In the genomic region with DNA sequence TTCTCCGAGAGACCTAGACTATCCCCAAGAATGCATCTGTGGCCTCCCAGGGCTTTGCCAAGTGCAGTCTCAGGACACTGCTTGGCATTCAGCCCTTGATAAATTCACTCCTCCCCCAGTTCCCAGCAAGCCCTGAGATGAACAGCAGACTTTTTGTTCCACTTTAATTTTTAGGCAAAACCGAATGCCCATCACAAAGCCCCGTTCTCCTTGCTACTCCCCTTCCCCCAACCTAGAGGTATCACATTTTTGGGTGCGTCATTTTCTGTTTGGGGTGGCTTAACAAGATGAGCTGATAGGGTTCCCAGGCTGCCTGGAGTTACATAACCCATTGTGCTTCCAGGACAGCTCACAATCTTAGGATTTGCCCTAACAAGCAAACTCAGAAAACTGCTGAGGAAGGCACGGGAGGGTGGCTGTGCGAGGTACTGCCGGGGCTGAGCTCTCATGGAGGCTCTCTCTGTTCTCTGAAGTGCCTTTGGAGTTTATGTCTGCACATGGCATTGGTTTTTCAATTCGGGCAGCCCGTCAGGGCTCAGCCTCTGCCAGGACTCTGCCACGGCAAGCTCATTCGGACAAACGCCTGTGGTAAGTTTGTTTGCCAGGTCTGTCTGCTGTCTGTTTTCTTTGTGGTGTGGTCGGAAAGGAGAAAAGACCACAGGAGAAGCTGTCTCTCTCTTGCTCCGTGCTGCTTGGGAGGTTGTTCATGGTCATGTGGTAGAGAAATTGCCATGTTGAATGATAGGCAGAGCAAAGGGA, we compare ENCODE assay signal across 8 cellular contexts. TPM values are rescaled to one million over a fixed set of nuclear protein-coding genes. Genes with fewer than 3 reads are reported as not detected.
DNase-seq lines count a peak whose midpoint lies in the region; ATAC-seq and TF ChIP-seq lines count a peak whose summit lies in the region.

Gene TRAK1, plus strand, starts transcription at position 385 of the 759 bp plus-strand sequence. Its CDS starts 113 bp downstream, at position 498.

- H3K27me3 Mint-ChIP-seq in CD4-positive, alpha-beta memory T cell, result no peaks in the 10 kb centered on the region
- H3K27me3 Mint-ChIP-seq in activated CD4-positive, alpha-beta memory T cell treated with anti-CD3 and anti-CD28 coated beads for 36 hours, result no peaks in the 10 kb centered on the region

- TF ChIP-seq CTCF in gastroesophageal sphincter (IDR thresholded peaks at IDR 0.05), result no peak

- no peak within 1 kb of the TSS for H3K14ac ChIP-seq in trophoblast cell (ENCODE audit: low read length)

- H3K4me1 Mint-ChIP-seq in CD4-positive, alpha-beta memory T cell, result peaks cover 19 to 42% (median 20%) of the 10 kb centered on the region in 4 donors
- H3K4me1 Mint-ChIP-seq in activated CD4-positive, alpha-beta memory T cell treated with anti-CD3 and anti-CD28 coated beads for 36 hours (ENCODE audit: low read depth), result peaks cover 51% of the 10 kb centered on the region

- peaks cover 0 to 2% (median 0%) of the 10 kb centered on the region in 8 donors for H3K9me3 Mint-ChIP-seq in CD4-positive, alpha-beta memory T cell
- no peaks in the 10 kb centered on the region for H3K9me3 Mint-ChIP-seq in activated CD4-positive, alpha-beta memory T cell treated with anti-CD3 and anti-CD28 coated beads for 36 hours

- no peak within 1 kb of the TSS for H3K9ac ChIP-seq in trophoblast cell (ENCODE audit: low read length)

- no peak within 1 kb of the TSS for H3K4me3 ChIP-seq in CD4-positive, alpha-beta memory T cell (ENCODE audit: low read length in 2 of 2)
- peak within 1 kb of the TSS; percentile 12 to 36 for H3K4me3 ChIP-seq in gastroesophageal sphincter
- no peak within 1 kb of the TSS for H3K4me3 ChIP-seq in trophoblast cell (ENCODE audit: low read depth, low read length)

- peak; percentile 79 for ATAC-seq in gastroesophageal sphincter
- ATAC-seq in HG03469 (IDR thresholded peaks at IDR 0.05; ENCODE audit: unreplicated experiment), result no peak
- no peak for ATAC-seq in HG03442 (IDR thresholded peaks at IDR 0.05; ENCODE audit: unreplicated experiment)
- ATAC-seq in HG03045 (IDR thresholded peaks at IDR 0.05; ENCODE audit: unreplicated experiment), result no peak
- ATAC-seq in HG02623 (IDR thresholded peaks at IDR 0.05; ENCODE audit: unreplicated experiment), result no peak

- POLR2A ChIA-PET in CD4-positive, alpha-beta memory T cell (lab: Charles Lee; ENCODE audit: partially characterized antibody), result interaction anchor here (1.3 to 1.8 kb wide), 2 partner anchors 9 to 10 kb away, joined by 4 to 10 read pairs; no protein-coding TSS in a partner anchor
- POLR2A ChIA-PET in activated CD4-positive, alpha-beta memory T cell treated with anti-CD3 and anti-CD28 coated beads for 36 hours (lab: Charles Lee), result interaction anchor here (0.7 to 1.0 kb wide), 2 partner anchors 11 to 71 kb away, joined by 3 read pairs; no protein-coding TSS in a partner anchor

- CTCF ChIA-PET in CD4-positive, alpha-beta memory T cell (lab: Charles Lee; ENCODE audit: partially characterized antibody), result interaction anchor here (9.0 kb wide), 1 partner anchor 8 kb away, joined by 74 read pairs; no protein-coding TSS in a partner anchor
- CTCF ChIA-PET in activated CD4-positive, alpha-beta memory T cell treated with anti-CD3 and anti-CD28 coated beads for 36 hours (lab: Charles Lee), result interaction anchor here (1.2 kb wide), 2 partner anchors 8 to 9 kb away, joined by 4 to 5 read pairs; no protein-coding TSS in a partner anchor

- peak within 1 kb of the TSS; percentile 14 for H2BK120ac ChIP-seq in trophoblast cell (ENCODE audit: insufficient read depth, low read length, poor library complexity)

- no peak within 1 kb of the TSS for H2AFZ ChIP-seq in trophoblast cell (ENCODE audit: insufficient read depth, low read length, poor library complexity)

- no peak for TF ChIP-seq POLR2A in gastroesophageal sphincter (IDR thresholded peaks at IDR 0.05)

- H3K79me1 ChIP-seq in trophoblast cell (ENCODE audit: low read length), result peaks cover 4% of the 10 kb centered on the region

- peaks cover 7% of the 10 kb centered on the region for H3K4me1 ChIP-seq in CD4-positive, alpha-beta memory T cell (ENCODE audit: insufficient read depth, low read length)
- peaks cover 0 to 70% (median 3%) of the 10 kb centered on the region in 3 donors for H3K4me1 ChIP-seq in gastroesophageal sphincter
- peaks cover 0 to 16% of the 10 kb centered on the region in 2 experiments for H3K4me1 ChIP-seq in trophoblast cell (ENCODE audit: control insufficient read depth in 1 of 2, insufficient read depth in 2 of 2, low read length in 2 of 2)

- H3K4me3 Mint-ChIP-seq in CD4-positive, alpha-beta memory T cell, result peak within 1 kb of the TSS; percentile 1 to 76 (median 42)
- no peak within 1 kb of the TSS for H3K4me3 Mint-ChIP-seq in activated CD4-positive, alpha-beta memory T cell treated with anti-CD3 and anti-CD28 coated beads for 36 hours

- DNase-seq in CD4-positive, alpha-beta memory T cell, result no peak
- no peak for DNase-seq in activated CD4-positive, alpha-beta memory T cell treated with anti-CD3 and anti-CD28 coated beads for 36 hours
- no peak for DNase-seq in trophoblast cell

- no peak within 1 kb of the TSS for H2BK12ac ChIP-seq in trophoblast cell (ENCODE audit: low read length)

- H3K36me3 ChIP-seq in CD4-positive, alpha-beta memory T cell (ENCODE audit: insufficient read depth, low read length), result peaks cover 5% of the 10 kb centered on the region
- H3K36me3 ChIP-seq in gastroesophageal sphincter (peaks cover 0 to 32% of the 10 kb centered on the region in 2 donors), trophoblast cell (ENCODE audit: control insufficient read depth in 1 of 2, insufficient read depth in 2 of 2, low read length in 2 of 2) (peaks cover 13 to 34% of the 10 kb centered on the region in 2 experiments)

- no peaks in the 10 kb centered on the region for H3K27me3 ChIP-seq in CD4-positive, alpha-beta memory T cell (ENCODE audit: insufficient read depth, low read length)
- H3K27me3 ChIP-seq in gastroesophageal sphincter, result no peaks in the 10 kb centered on the region
- H3K27me3 ChIP-seq in trophoblast cell (ENCODE audit: insufficient read depth, low read length), result no peaks in the 10 kb centered on the region

- no peak within 1 kb of the TSS for H2AK5ac ChIP-seq in trophoblast cell (ENCODE audit: low read length)

- H4K8ac ChIP-seq in trophoblast cell (ENCODE audit: low read depth, low read length), result no peak within 1 kb of the TSS

- H3K36me3 Mint-ChIP-seq in CD4-positive, alpha-beta memory T cell, result peaks cover 35 to 40% of the 10 kb centered on the region in 2 donors
- peaks cover 43% of the 10 kb centered on the region for H3K36me3 Mint-ChIP-seq in activated CD4-positive, alpha-beta memory T cell treated with anti-CD3 and anti-CD28 coated beads for 36 hours

- TF ChIP-seq EP300 in gastroesophageal sphincter (IDR thresholded peaks at IDR 0.05), result no peak

- peak within 1 kb of the TSS; percentile 30 to 89 (median 62) for H3K27ac Mint-ChIP-seq in CD4-positive, alpha-beta memory T cell
- H3K27ac Mint-ChIP-seq in activated CD4-positive, alpha-beta memory T cell treated with anti-CD3 and anti-CD28 coated beads for 36 hours, result no peak within 1 kb of the TSS

- no peaks in the 10 kb centered on the region for H3K9me3 ChIP-seq in CD4-positive, alpha-beta memory T cell (ENCODE audit: control insufficient read depth in 1 of 2, low read length in 2 of 2)
- H3K9me3 ChIP-seq in gastroesophageal sphincter (no peaks in the 10 kb centered on the region), trophoblast cell (ENCODE audit: insufficient read depth, low read depth, low read length) (no peaks in the 10 kb centered on the region)

- H3K18ac ChIP-seq in trophoblast cell (ENCODE audit: low read length), result peak within 1 kb of the TSS; percentile 59

- peaks cover 1% of the 10 kb centered on the region for H3K79me2 ChIP-seq in trophoblast cell (ENCODE audit: control insufficient read depth, insufficient read depth, low read length, poor library complexity)

- no peak within 1 kb of the TSS for H3K4me2 ChIP-seq in trophoblast cell (ENCODE audit: low read length)

- H2BK5ac ChIP-seq in trophoblast cell (ENCODE audit: low read depth, low read length, poor library complexity), result peak within 1 kb of the TSS; percentile 5

- WGBS in gastroesophageal sphincter (ENCODE audit: low coverage in 1 of 2), 2 donors, result 46 to 56% methylated on average over 6 to 13 of the region's 14 CpGs
- no CpG with 5 or more reads among the region's 14 CpGs for WGBS in trophoblast cell (ENCODE audit: extremely low coverage, insufficient coverage, insufficient read length)

- no peak within 1 kb of the TSS for H3K23ac ChIP-seq in trophoblast cell (ENCODE audit: low read length)

- H3K27ac ChIP-seq in CD4-positive, alpha-beta memory T cell (ENCODE audit: low read depth, low read length), result no peak within 1 kb of the TSS
- H3K27ac ChIP-seq in gastroesophageal sphincter (peak within 1 kb of the TSS; percentile 10 to 82 (median 78)), trophoblast cell (ENCODE audit: low read depth, low read length) (peak within 1 kb of the TSS; percentile 42)

- no peak within 1 kb of the TSS for H4K12ac ChIP-seq in trophoblast cell (ENCODE audit: low read depth, low read length)

- intact Hi-C loops in CD4-positive, alpha-beta memory T cell (cut with micrococcal nuclease), result no loop called here
- intact Hi-C loops in activated CD4-positive, alpha-beta memory T cell treated with anti-CD3 and anti-CD28 coated beads for 36 hours (cut with micrococcal nuclease), result loop anchor here (10.0 kb wide), 1 partner anchor 1756 kb away; no protein-coding TSS in a partner anchor

- H3K4ac ChIP-seq in trophoblast cell (ENCODE audit: low read depth, low read length), result peak within 1 kb of the TSS; percentile 23

- peak within 1 kb of the TSS; percentile 4 for H4K91ac ChIP-seq in trophoblast cell (ENCODE audit: low read depth, low read length)

RNA-seq across cellular contexts. Expression of gene TRAK1, which starts in this region (rescaled TPM):
- 10 to 100 TPM; 15.9 to 17.2 TPM for total RNA-seq in CD4-positive, alpha-beta memory T cell
- 10 to 100 TPM in 1 of 2 donors, 1 to 10 TPM in 1; 3.4 to 10.5 TPM for polyA plus RNA-seq in CD4-positive, alpha-beta memory T cell
- 10 to 100 TPM; 19.0 to 19.3 TPM for total RNA-seq in activated CD4-positive, alpha-beta memory T cell treated with anti-CD3 and anti-CD28 coated beads for 36 hours
- total RNA-seq in gastroesophageal sphincter, result 10 to 100 TPM; 37.4 to 89.5 (median 53.0) TPM
- polyA plus RNA-seq in trophoblast cell (2013), result 43.4 and 43.5 TPM in 2 replicates

Comparison
In these comparisons a context has a peak if more than half of its experiments do, and no peak if none do; other contexts are left out.
1. H3K4me3 ChIP-seq: peak in gastroesophageal sphincter (2 of 2); none in CD4-positive, alpha-beta memory T cell (0 of 2) and trophoblast cell (single experiment).